ENCODE assay signal across 29 cellular contexts in the genomic region with DNA sequence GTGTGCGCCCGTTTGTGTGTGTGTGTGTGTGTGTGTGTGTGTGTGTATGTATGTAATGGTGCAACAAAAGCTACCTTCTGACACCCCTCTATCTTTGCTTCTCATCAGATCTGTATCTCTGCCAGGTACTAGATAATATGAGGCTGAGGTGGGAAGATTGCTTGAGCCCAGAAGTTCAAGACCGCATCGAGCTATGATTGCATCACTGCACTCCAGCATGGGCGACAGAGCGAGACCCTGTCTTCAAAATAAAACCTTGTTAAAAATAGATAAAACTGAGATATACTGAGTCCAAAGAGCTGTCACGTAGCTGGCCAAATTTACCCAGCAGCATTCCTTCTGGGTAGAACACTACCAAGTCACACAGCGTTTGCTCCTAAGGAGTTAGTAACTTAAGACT. TPM values are rescaled to one million over a fixed set of nuclear protein-coding genes. Genes with fewer than 3 reads are reported as not detected.
"Had no signal": no experiment of that assay in that cellular context is flagged by ENCODE, and none has a peak within 500 bp of the region (broad histone marks: within the 10 kb centered on the region; RNA-seq: fewer than 3 reads in every experiment).

No MANE protein-coding gene starts in this region.

- H3K4me1 Mint-ChIP-seq: naive B cell had no signal

- H3K4me3 Mint-ChIP-seq: effector memory CD8-positive, alpha-beta T cell; endodermal cell; mesothelial cell of epicardium; naive B cell had no signal

- H3K9me3 Mint-ChIP-seq: effector memory CD8-positive, alpha-beta T cell; endodermal cell had no signal

- H3K27me3 ChIP-seq: esophagus squamous epithelium, gastrocnemius medialis, heart right ventricle, left lung had no signal

- H3K36me3 Mint-ChIP-seq: mesothelial cell of epicardium, naive B cell had no signal

- H3K27ac Mint-ChIP-seq: effector memory CD8-positive, alpha-beta T cell; endodermal cell; mesothelial cell of epicardium had no signal

- H3K36me3 ChIP-seq: esophagus squamous epithelium, gastrocnemius medialis, heart right ventricle, left lung, lower lobe of right lung had no signal

- H3K27me3 Mint-ChIP-seq: effector memory CD8-positive, alpha-beta T cell; naive B cell had no signal

- H3K4me3 ChIP-seq: coronary artery, esophagus squamous epithelium, gastrocnemius medialis, heart right ventricle, left lung, lower lobe of right lung, mucosa of descending colon had no signal

- H3K4me1 ChIP-seq: esophagus squamous epithelium, gastrocnemius medialis, heart right ventricle, left lung, lower lobe of right lung had no signal

- H3K9me3 ChIP-seq: esophagus squamous epithelium, gastrocnemius medialis, heart right ventricle, left lung, lower lobe of right lung, mucosa of descending colon had no signal

- DNase-seq: dermis blood vessel endothelial cell; effector CD8-positive, alpha-beta T cell; effector memory CD8-positive, alpha-beta T cell; endodermal cell; erythroblast; esophagus squamous epithelium; foreskin fibroblast; foreskin melanocyte; gastrocnemius medialis; glutamatergic neuron; head of caudate nucleus; heart right ventricle; hippocampal formation; left cardiac atrium; left lung; left ventricle myocardium superior; lower lobe of right lung; mesenchymal stem cell; mucosa of descending colon; naive B cell had no signal

- H3K27ac ChIP-seq: coronary artery, epithelial cell of prostate, esophagus squamous epithelium, gastrocnemius medialis, heart right ventricle, left lung, lower lobe of right lung had no signal

- FAIRE-seq: colon, endometrium, islet of Langerhans, keratinocyte had no signal

- ATAC-seq: effector memory CD8-positive, alpha-beta T cell; esophagus mucosa; gastrocnemius medialis; heart right ventricle; left cardiac atrium; left lung; left ventricle myocardium superior; lower lobe of right lung; mucosa of descending colon had no signal

RNA-seq across cellular contexts. Expression of a gene that starts 18.4 kb away (rescaled TPM):
- total RNA-seq: myocyte had no signal
